1 cellular context compared by ENCODE assay signal in genomic region chr7:18513343-18513742, GRCh38.
TF ChIP-seq lines count a peak whose summit lies in the region.

No MANE protein-coding gene starts in this region.

TF ChIP-seq in IMR-90, 13 proteins besides CTCF, POLR2A, EP300 and RAD21:
- TF ChIP-seq RCOR1 (IDR thresholded peaks at IDR 0.05; ENCODE audit: insufficient replicate concordance, low read length) (no peak), BHLHE40 (IDR thresholded peaks at IDR 0.05; ENCODE audit: low read depth, low read length) (no peak), FOS (IDR thresholded peaks at IDR 0.05; ENCODE audit: low read depth, low read length) (no peak), MXI1 (IDR thresholded peaks at IDR 0.05; ENCODE audit: borderline replicate concordance, low read depth, low read length) (no peak), MAZ (IDR thresholded peaks at IDR 0.05; ENCODE audit: borderline replicate concordance, low read depth, low read length) (no peak), MAFK (IDR thresholded peaks at IDR 0.05; ENCODE audit: low read depth, low read length) (no peak)
TF ChIP-seq in IMR-90: peak in this region for 0.
